8 cellular contexts compared by ENCODE assay signal in genomic region chr1:167219646-167220536, GRCh38. TPM values are rescaled to one million over a fixed set of nuclear protein-coding genes. Genes with fewer than 3 reads are reported as not detected.
DNase-seq lines count a peak whose midpoint lies in the region; ATAC-seq and TF ChIP-seq lines count a peak whose summit lies in the region.

No MANE protein-coding gene starts in this region.

- H3K4me1 Mint-ChIP-seq in neural progenitor cell = peaks cover 28% of the 10 kb centered on the region

- peak overlapping the region; percentile 89 for H3K4me2 ChIP-seq in MM.1S (ENCODE audit: low read depth, low read length)
- H3K4me2 ChIP-seq in neural progenitor cell = peak overlapping the region; percentile 85

- H3F3A ChIP-seq in MM.1S (ENCODE audit: insufficient read depth, low read length) (peaks cover 31% of the 10 kb centered on the region), neural progenitor cell (ENCODE audit: low read depth) (peaks cover 35% of the 10 kb centered on the region)

- H3K9me3 ChIP-seq in MM.1S (replicated peaks; ENCODE audit: insufficient read depth, low read length) (no peaks in the 10 kb centered on the region), neural progenitor cell (ENCODE audit: low read depth) (no peaks in the 10 kb centered on the region)

- peak; percentile 77 for ATAC-seq in foreskin keratinocyte

- H3K36me3 Mint-ChIP-seq in neural progenitor cell = no peaks in the 10 kb centered on the region

- H3K4me1 ChIP-seq in MM.1S (ENCODE audit: low read length) (peaks cover 20% of the 10 kb centered on the region), foreskin keratinocyte (peaks cover 3% of the 10 kb centered on the region), neural progenitor cell (peaks cover 35% of the 10 kb centered on the region)

- H3K79me2 ChIP-seq in MM.1S (ENCODE audit: low read length) (peaks cover 29% of the 10 kb centered on the region), neural progenitor cell (ENCODE audit: low read depth) (peaks cover 42% of the 10 kb centered on the region)

- H3K9me2 ChIP-seq in MM.1S (replicated peaks; ENCODE audit: insufficient read depth, low read length) = no peaks in the 10 kb centered on the region

- DNase-seq in G401 (ENCODE audit: low spot score) (peak; percentile 92), HCEC 1CT (peak; percentile 60), MM.1S (peak; percentile 99), SHP77 (lab: John Stamatoyannopoulos, UW) (peak; percentile 91 to 93), activated gamma-delta T cell (lab: John Stamatoyannopoulos, UW) (peak; percentile 61), foreskin keratinocyte (peak; percentile 87 to 92), neural progenitor cell (ENCODE audit: low spot score) (peak; percentile 97), stromal cell of bone marrow (ENCODE audit: low read depth) (peak; percentile 20)

- H3K36me3 ChIP-seq in MM.1S (replicated peaks; ENCODE audit: insufficient read depth, low read length) = no peaks in the 10 kb centered on the region
- H3K36me3 ChIP-seq in neural progenitor cell = no peaks in the 10 kb centered on the region

- peak overlapping the region; percentile 88 for H2AFZ ChIP-seq in MM.1S (ENCODE audit: low read length)
- H2AFZ ChIP-seq in neural progenitor cell (replicated peaks) = peak overlapping the region; percentile 93

- H3K9ac ChIP-seq in MM.1S (ENCODE audit: low read length) = peak overlapping the region; percentile 93
- H3K9ac ChIP-seq in neural progenitor cell = peak overlapping the region; percentile 51

- in situ Hi-C loops in G401 (cut with HindIII; ENCODE audit: low sequenced_read_pairs) = no loop called here

- no peaks in the 10 kb centered on the region for H3K27me3 ChIP-seq in MM.1S (replicated peaks; ENCODE audit: insufficient read depth, low read length)
- no peaks in the 10 kb centered on the region for H3K27me3 ChIP-seq in foreskin keratinocyte
- H3K27me3 ChIP-seq in neural progenitor cell = no peaks in the 10 kb centered on the region

- peak overlapping the region; percentile 92 for H3K27ac ChIP-seq in MM.1S (ENCODE audit: low read length)
- peak overlapping the region; percentile 79 for H3K27ac ChIP-seq in foreskin keratinocyte
- peak overlapping the region; percentile 99 for H3K27ac ChIP-seq in neural progenitor cell

- peaks cover 6% of the 10 kb centered on the region for H3K27me3 Mint-ChIP-seq in neural progenitor cell (ENCODE audit: insufficient read depth, low read depth)

- H4K20me1 ChIP-seq in MM.1S (ENCODE audit: insufficient read depth, low read length) (no peaks in the 10 kb centered on the region), neural progenitor cell (ENCODE audit: low read depth) (peaks cover 28% of the 10 kb centered on the region)

- H3K9me3 Mint-ChIP-seq in neural progenitor cell = peaks cover 8% of the 10 kb centered on the region

- H3K4me3 Mint-ChIP-seq in neural progenitor cell = peak overlapping the region; percentile 92

- H3K27ac Mint-ChIP-seq in neural progenitor cell = peak overlapping the region; percentile 97

- TF ChIP-seq CTCF in MM.1S (IDR thresholded peaks at IDR 0.05; ENCODE audit: low read length) (peak; percentile 11; the same call in 1 of the 2 replicates), foreskin keratinocyte (conservative IDR thresholded peaks at IDR 0.05) (peak; percentile 8), neural progenitor cell (IDR thresholded peaks at IDR 0.05) (no peak)

- H3K4me3 ChIP-seq in MM.1S (ENCODE audit: low read length) (peak overlapping the region; percentile 82), neural progenitor cell (peak overlapping the region; percentile 58)

RNA-seq across cellular contexts. Expression of gene POU2F1, which starts 0.8 kb away (rescaled TPM):
- 11.3 and 19.0 TPM in 2 replicates for total RNA-seq in G401 (2014; rRNA removed; shearing (Covaris generic))
- 7.4 and 7.8 TPM in 2 replicates for total RNA-seq in foreskin keratinocyte
- 2.4 and 2.5 TPM in 2 replicates for polyA plus RNA-seq in foreskin keratinocyte
- total RNA-seq in neural progenitor cell (ENCODE audit: low replicate concordance) = 48.1 and 68.0 TPM in 2 replicates

Comparison
In these comparisons a context has a peak if more than half of its experiments do, and no peak if none do; other contexts are left out.
1. Peak in every context shown above with its lines: DNase-seq, ATAC-seq, H3K4me3 ChIP-seq and H3K27ac ChIP-seq.
2. DNase-seq: peak in every context shown above with its lines; median percentile 99 in MM.1S; 97 in neural progenitor cell; 92 in G401; 92 in SHP77; 90 in foreskin keratinocyte; 61 in activated gamma-delta T cell; 60 in HCEC 1CT; 20 in stromal cell of bone marrow.